ENCODE assay signal across 8 cellular contexts in genomic region chr12:48934312-48934706, GRCh38. TPM values are rescaled to one million over a fixed set of nuclear protein-coding genes. Genes with fewer than 3 reads are reported as not detected.
DNase-seq lines count a peak whose midpoint lies in the region; ATAC-seq and TF ChIP-seq lines count a peak whose summit lies in the region.

No MANE protein-coding gene starts in this region.

- no peak overlapping the region for H3K27ac ChIP-seq in sigmoid colon

- H3K36me3 ChIP-seq in Loucy (ENCODE audit: insufficient read depth, low read length) (peaks cover 75% of the 10 kb centered on the region; the same call in 1 of the 2 replicates), sigmoid colon (peaks cover 11 to 83% (median 43%) of the 10 kb centered on the region in 4 donors)

- H3K27me3 Mint-ChIP-seq in activated T-cell treated with anti-CD3 and anti-CD28 coated beads, Interleukin-2, amount 50 U/mL, for 24 hours, result no peaks in the 10 kb centered on the region
- no peaks in the 10 kb centered on the region for H3K27me3 Mint-ChIP-seq in effector memory CD8-positive, alpha-beta T cell

- H3K36me3 Mint-ChIP-seq in activated T-cell treated with anti-CD3 and anti-CD28 coated beads, Interleukin-2, amount 50 U/mL, for 24 hours (ENCODE audit: low read depth), result peaks cover 76% of the 10 kb centered on the region
- H3K36me3 Mint-ChIP-seq in effector memory CD8-positive, alpha-beta T cell (ENCODE audit: insufficient read depth), result peaks cover 30% of the 10 kb centered on the region

- no peak for ATAC-seq in effector memory CD8-positive, alpha-beta T cell (replicated peaks)

- no peak overlapping the region for H3K4me2 ChIP-seq in Loucy (ENCODE audit: low read depth, low read length, poor library complexity, severe bottlenecking)

- peaks cover 17% of the 10 kb centered on the region for H4K20me1 ChIP-seq in Loucy (ENCODE audit: insufficient read depth, low read length, poor library complexity, severe bottlenecking)

- TF ChIP-seq CTCF in Loucy (conservative IDR thresholded peaks at IDR 0.05; ENCODE audit: low read length) (peak; percentile 68), sigmoid colon (IDR thresholded peaks at IDR 0.05) (no peak)

- H3K4me3 Mint-ChIP-seq in activated T-cell treated with anti-CD3 and anti-CD28 coated beads, Interleukin-2, amount 50 U/mL, for 24 hours, result no peak overlapping the region
- peak overlapping the region; percentile 66 to 85 for H3K4me3 Mint-ChIP-seq in effector memory CD8-positive, alpha-beta T cell

- H3K9me3 Mint-ChIP-seq in activated T-cell treated with anti-CD3 and anti-CD28 coated beads, Interleukin-2, amount 50 U/mL, for 24 hours, result no peaks in the 10 kb centered on the region
- no peaks in the 10 kb centered on the region for H3K9me3 Mint-ChIP-seq in effector memory CD8-positive, alpha-beta T cell

- no peak for TF ChIP-seq POLR2A in sigmoid colon (IDR thresholded peaks at IDR 0.05)

- H3K9me2 ChIP-seq in Loucy (replicated peaks; ENCODE audit: low read depth, low read length), result no peaks in the 10 kb centered on the region

- H3K4me1 ChIP-seq in Loucy (ENCODE audit: insufficient read depth, low read length, poor library complexity, severe bottlenecking), result no peaks in the 10 kb centered on the region
- no peaks in the 10 kb centered on the region for H3K4me1 ChIP-seq in sigmoid colon

- no peak for DNase-seq in activated T-cell treated with anti-CD3 and anti-CD28 coated beads, Interleukin-2, amount 50 U/mL, for 24 hours
- DNase-seq in activated T-cell treated with anti-CD3 and anti-CD28 coated beads, Interleukin-2, amount 50 U/mL, for 48 hours, result no peak
- DNase-seq in effector memory CD8-positive, alpha-beta T cell, result no peak
- DNase-seq in sigmoid colon, result peak; percentile 44
- DNase-seq in AG08396 (ENCODE audit: low spot score), result no peak
- no peak for DNase-seq in NOMO-1 treated with DMSO at 0.1 percent for 48 hours (lab: John Stamatoyannopoulos, UW; ENCODE audit: unreplicated experiment)
- no peak for DNase-seq in NCI-H524 treated with DMSO at 0.1 percent for 48 hours (lab: John Stamatoyannopoulos, UW)

- 98 to 100% methylated on average over 1 of the region's 1 CpG for WGBS in sigmoid colon, 2 donors

- H3K4me3 ChIP-seq in Loucy (ENCODE audit: low read length, poor library complexity, severe bottlenecking), result no peak overlapping the region
- H3K4me3 ChIP-seq in sigmoid colon, result no peak overlapping the region

- peak overlapping the region; percentile 73 for H3K27ac Mint-ChIP-seq in activated T-cell treated with anti-CD3 and anti-CD28 coated beads, Interleukin-2, amount 50 U/mL, for 24 hours
- H3K27ac Mint-ChIP-seq in effector memory CD8-positive, alpha-beta T cell, result peak overlapping the region; percentile 96

- H3K79me2 ChIP-seq in Loucy (ENCODE audit: insufficient read depth, low read length), result no peaks in the 10 kb centered on the region

- intact Hi-C loops in sigmoid colon (cut with DNase I), result no loop called here

- no peak for TF ChIP-seq EP300 in sigmoid colon (IDR thresholded peaks at IDR 0.05)

- H3F3A ChIP-seq in Loucy (ENCODE audit: low read depth), result no peaks in the 10 kb centered on the region

- H3K9ac ChIP-seq in Loucy (ENCODE audit: low read depth, low read length, poor library complexity, severe bottlenecking), result no peak overlapping the region

- H3K9me3 ChIP-seq in Loucy (ENCODE audit: insufficient read depth, low read depth, low read length) (no peaks in the 10 kb centered on the region), sigmoid colon (no peaks in the 10 kb centered on the region)

- H3K27me3 ChIP-seq in Loucy (ENCODE audit: insufficient read depth, low read length, poor library complexity, severe bottlenecking) (no peaks in the 10 kb centered on the region), sigmoid colon (no peaks in the 10 kb centered on the region)

- H2AFZ ChIP-seq in Loucy (ENCODE audit: low read length), result no peak overlapping the region

- peaks cover 26% of the 10 kb centered on the region for H3K4me1 Mint-ChIP-seq in activated T-cell treated with anti-CD3 and anti-CD28 coated beads, Interleukin-2, amount 50 U/mL, for 24 hours (ENCODE audit: low read depth)
- peaks cover 51 to 54% of the 10 kb centered on the region in 2 donors for H3K4me1 Mint-ChIP-seq in effector memory CD8-positive, alpha-beta T cell (ENCODE audit: low read depth in 2 of 2)

RNA-seq across cellular contexts. Expression of gene FKBP11, which starts 9.0 kb away (rescaled TPM):
- 1 to 10 TPM; 4.6 to 7.5 (median 6.4) TPM for total RNA-seq in sigmoid colon
- 10 to 100 TPM; 12.0 to 50.2 (median 12.3) TPM for polyA plus RNA-seq in sigmoid colon

RNA-seq across cellular contexts. Expression of gene ARF3, which starts 23.0 kb away (rescaled TPM):
- 10 to 100 TPM; 37.9 to 61.0 (median 49.3) TPM for total RNA-seq in sigmoid colon
- polyA plus RNA-seq in sigmoid colon, result 100 to 1,000 TPM in 2 of 3 donors, 10 to 100 TPM in 1; 87.7 to 161 (median 132) TPM

RNA-seq across cellular contexts. Expression of gene WNT10B, which starts 37.2 kb away (rescaled TPM):
- under 1 TPM in 3 of 4 donors, not detected in 1; 0.28 to 0.49 (median 0.36) TPM for total RNA-seq in sigmoid colon
- 1 to 10 TPM in 1 of 3 donors, not detected in 2; 1.0 TPM for polyA plus RNA-seq in sigmoid colon

RNA-seq across cellular contexts. Expression of gene WNT1, which starts 43.8 kb away (rescaled TPM):
- not detected for total RNA-seq in sigmoid colon
- polyA plus RNA-seq in sigmoid colon, result under 1 TPM in 1 of 3 donors, not detected in 2; 0.10 TPM
